1 cellular context compared by ENCODE assay signal in genomic region chr6:28078836-28079235, GRCh38.
TF ChIP-seq lines count a peak whose summit lies in the region.

No MANE protein-coding gene starts in this region.

TF ChIP-seq in WTC11, 78 proteins besides CTCF, POLR2A, EP300 and RAD21:
- TF ChIP-seq MAX (CRISPR knock-in tag; IDR thresholded peaks at IDR 0.05) (no peak), GABPB1 (CRISPR knock-in tag; IDR thresholded peaks at IDR 0.05) (peak; percentile 68; the same call in 1 of the 2 replicates)
TF ChIP-seq in WTC11: peak in this region for 1.
